ENCODE assay signal across 17 cellular contexts in genomic region chr6:160945516-160946177, GRCh38.
"Had no signal": no experiment of that assay in that cellular context is flagged by ENCODE, and none has a peak within 500 bp of the region (broad histone marks: within the 10 kb centered on the region; RNA-seq: fewer than 3 reads in every experiment).

No MANE protein-coding gene starts in this region.

- H3K9ac ChIP-seq: parathyroid adenoma had no signal

- H3K79me2 ChIP-seq: parathyroid adenoma had no signal

- H3K27ac Mint-ChIP-seq: activated CD4-positive, alpha-beta T cell treated with anti-CD3 and anti-CD28 coated beads, Interleukin-2, amount 10 ng/mL, durations not matched to agents 7 days and 5 days; activated CD8-positive, alpha-beta T cell treated with anti-CD3 and anti-CD28 coated beads, Interleukin-2, amount 10 ng/mL, durations not matched to agents 7 days and 5 days; activated naive CD4-positive, alpha-beta T cell treated with anti-CD3 and anti-CD28 coated beads for 36 hours; naive thymus-derived CD8-positive, alpha-beta T cell; T-cell had no signal

- H2AFZ ChIP-seq: parathyroid adenoma had no signal

- H3K4me3 Mint-ChIP-seq: activated CD4-positive, alpha-beta T cell treated with anti-CD3 and anti-CD28 coated beads, Interleukin-2, amount 10 ng/mL, durations not matched to agents 7 days and 5 days; activated CD8-positive, alpha-beta T cell treated with anti-CD3 and anti-CD28 coated beads, Interleukin-2, amount 10 ng/mL, durations not matched to agents 7 days and 5 days; activated naive CD4-positive, alpha-beta T cell treated with anti-CD3 and anti-CD28 coated beads for 36 hours; activated T-cell treated with anti-CD3 and anti-CD28 coated beads, Interleukin-2, amount 50 U/mL, for 4 hours; naive thymus-derived CD8-positive, alpha-beta T cell; T-cell had no signal

- H3K9me3 Mint-ChIP-seq: activated CD4-positive, alpha-beta T cell treated with anti-CD3 and anti-CD28 coated beads, Interleukin-2, amount 10 ng/mL, durations not matched to agents 7 days and 5 days; activated naive CD4-positive, alpha-beta T cell treated with anti-CD3 and anti-CD28 coated beads for 36 hours; activated T-cell treated with anti-CD3 and anti-CD28 coated beads, Interleukin-2, amount 50 U/mL, for 4 hours; naive thymus-derived CD8-positive, alpha-beta T cell; T-cell had no signal

- H3K27me3 ChIP-seq: body of pancreas, dorsolateral prefrontal cortex had no signal

- H3K4me1 Mint-ChIP-seq: activated CD4-positive, alpha-beta T cell treated with anti-CD3 and anti-CD28 coated beads, Interleukin-2, amount 10 ng/mL, durations not matched to agents 7 days and 5 days; naive thymus-derived CD8-positive, alpha-beta T cell; T-cell had no signal

- H3K9me3 ChIP-seq: body of pancreas, neutrophil, tibial artery had no signal

- H3K4me1 ChIP-seq: parathyroid adenoma had no signal

- DNase-seq: activated CD4-positive, alpha-beta T cell treated with anti-CD3 and anti-CD28 coated beads, Interleukin-2, amount 10 ng/mL, durations not matched to agents 7 days and 5 days; activated CD4-positive, CD25-positive, alpha-beta regulatory T cell; activated CD8-positive, alpha-beta T cell treated with anti-CD3 and anti-CD28 coated beads, Interleukin-2, amount 10 ng/mL, durations not matched to agents 7 days and 5 days; activated naive CD4-positive, alpha-beta T cell treated with anti-CD3 and anti-CD28 coated beads for 36 hours; activated T-cell treated with anti-CD3 and anti-CD28 coated beads, Interleukin-2, amount 50 U/mL, for 4 hours; body of pancreas; dorsolateral prefrontal cortex; foreskin melanocyte; glutamatergic neuron; hippocampal formation; naive thymus-derived CD8-positive, alpha-beta T cell; stimulated activated CD8-positive, alpha-beta memory T cell treated with anti-CD3 and anti-CD28 coated beads, Interleukin-4, amount 100 ng/mL, for 48 hours; stimulated activated naive CD4-positive, alpha-beta T cell treated with Interleukin-2 at 50 U/mL for 16 hours; T-cell; tibial artery had no signal

- H3K36me3 ChIP-seq: neutrophil, tibial artery had no signal

- H3K36me3 Mint-ChIP-seq: naive thymus-derived CD8-positive, alpha-beta T cell; T-cell had no signal

- H3K27ac ChIP-seq: body of pancreas, dorsolateral prefrontal cortex, neutrophil, parathyroid adenoma, tibial artery had no signal

- H3K4me3 ChIP-seq: body of pancreas, dorsolateral prefrontal cortex, tibial artery had no signal

- ATAC-seq: activated CD8-positive, alpha-beta T cell treated with anti-CD3 and anti-CD28 coated beads, Interleukin-2, amount 10 ng/mL, durations not matched to agents 7 days and 5 days; activated T-cell treated with anti-CD3 and anti-CD28 coated beads, Interleukin-2, amount 50 U/mL, for 4 hours; body of pancreas; naive thymus-derived CD8-positive, alpha-beta T cell; T-cell had no signal
